ENCODE assay signal across 8 cellular contexts in the genomic region with DNA sequence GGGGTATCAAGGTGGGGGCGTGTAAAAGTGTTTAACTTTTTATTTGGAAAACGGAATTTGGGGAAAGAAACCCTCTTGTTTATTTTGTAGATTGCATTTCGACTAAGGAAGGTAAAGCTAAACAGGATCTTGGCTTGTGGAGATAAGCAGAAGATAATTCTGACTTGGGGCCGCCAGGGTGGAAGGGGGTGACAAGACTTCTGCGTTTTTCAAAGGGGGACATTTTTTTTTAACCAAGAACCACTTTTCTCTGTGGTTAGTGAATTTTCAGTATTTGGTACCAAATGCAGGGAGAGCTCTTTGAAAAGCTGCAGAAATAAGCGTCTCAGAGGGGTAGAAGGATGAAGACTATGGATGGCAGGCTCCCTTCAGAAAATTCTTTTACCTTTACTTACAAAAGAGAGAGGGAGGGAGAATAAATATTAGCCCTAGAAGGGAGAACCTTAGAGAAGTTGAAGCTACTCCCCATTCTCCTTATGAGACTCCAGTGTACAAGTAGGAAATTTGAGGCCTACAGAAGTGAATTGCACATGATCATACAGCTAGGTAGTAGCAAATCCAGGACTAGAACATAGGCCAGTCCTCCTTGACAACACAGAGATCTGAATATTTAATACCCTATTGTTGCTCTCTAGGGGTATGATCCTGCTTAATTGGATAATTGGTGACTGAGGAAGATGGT. TPM values are rescaled to one million over a fixed set of nuclear protein-coding genes. Genes with fewer than 3 reads are reported as not detected.
DNase-seq lines count a peak whose midpoint lies in the region; ATAC-seq, FAIRE-seq and TF ChIP-seq lines count a peak whose summit lies in the region.

No MANE protein-coding gene starts in this region.

- intact Hi-C loops in HepG2 (cut with micrococcal nuclease; ENCODE audit: unreplicated experiment) (no loop called here), transverse colon (cut with DNase I; ENCODE audit: low total_unique reads) (no loop called here)

- POLR2A ChIA-PET in activated naive CD8-positive, alpha-beta T cell treated with anti-CD3 and anti-CD28 coated beads, Interleukin-2, amount 10 ng/mL, durations not matched to agents 7 days and 5 days (lab: Charles Lee), result interaction anchor here (0.6 to 2.0 kb wide), 14 partner anchors 9 to 1416 kb away, joined by 3 to 8 read pairs (median 4); a partner anchor contains a TSS
- POLR2A ChIA-PET in HepG2 (lab: Yijun Ruan, JAX), result interaction anchor here (0.6 to 3.7 kb wide), 26 partner anchors 8 to 491 kb away, joined by 3 to 29 read pairs (median 6); a partner anchor contains a TSS

- in situ Hi-C loops in HepG2 (cut with HindIII; ENCODE audit: extremely low pct_ligation_motif_present, low pct_unique_long_range_greater_than_20kb) (no loop called here), transverse colon (cut with MboI; ENCODE audit: low pct_ligation_motif_present in 1 of 4, low pct_unique_long_range_greater_than_20kb in 1 of 4, low sequenced_read_pairs in 3 of 4) (loop anchor here in 1 of 4 donors (25.0 kb wide), 1 partner anchor 243 kb away; a partner anchor contains a TSS)

- DNase-seq in activated T-cell treated with anti-CD3 and anti-CD28 coated beads, Interleukin-2, amount 50 U/mL, for 24 hours, result no peak
- no peak for DNase-seq in activated T-cell treated with anti-CD3 and anti-CD28 coated beads, Interleukin-2, amount 50 U/mL, for 48 hours
- DNase-seq in activated naive CD8-positive, alpha-beta T cell treated with anti-CD3 and anti-CD28 coated beads, Interleukin-2, amount 10 ng/mL, durations not matched to agents 7 days and 5 days, result no peak
- DNase-seq in HepG2 (ENCODE audit: low spot score) (no peak), transverse colon (no peak), NCI-H524 treated with DMSO at 0.1 percent for 48 hours (lab: John Stamatoyannopoulos, UW) (no peak)

- peak overlapping the region; percentile 97 for H3K27ac Mint-ChIP-seq in activated T-cell treated with anti-CD3 and anti-CD28 coated beads, Interleukin-2, amount 50 U/mL, for 24 hours
- H3K27ac Mint-ChIP-seq in activated naive CD8-positive, alpha-beta T cell treated with anti-CD3 and anti-CD28 coated beads, Interleukin-2, amount 10 ng/mL, durations not matched to agents 7 days and 5 days, result peak overlapping the region; percentile 91

- TF ChIP-seq EP300 in HepG2 (IDR thresholded peaks at IDR 0.05; ENCODE audit: low read depth in 2 of 2, low read length in 2 of 2) (no peak), HepG2 (CRISPR knock-in tag; IDR thresholded peaks at IDR 0.05; ENCODE audit: borderline replicate concordance) (no peak), transverse colon (IDR thresholded peaks at IDR 0.05; ENCODE audit: low read depth) (no peak)

- FAIRE-seq in HepG2 (lab: Jason Lieb, UNC), result no peak

- no peaks in the 10 kb centered on the region for H4K20me1 ChIP-seq in HepG2 (ENCODE audit: insufficient read depth, low read length)

- peak overlapping the region; percentile 87 for H3K4me2 ChIP-seq in HepG2 (ENCODE audit: low read depth, low read length)

- TF ChIP-seq POLR2A in HepG2 (IDR thresholded peaks at IDR 0.05; ENCODE audit: insufficient read depth in 1 of 2, low read depth in 2 of 2, low read length in 2 of 2) (no peak), transverse colon (IDR thresholded peaks at IDR 0.05) (no peak)

- H3K4me3 ChIP-seq in HepG2 (replicated peaks in 1 of 3; ENCODE audit: insufficient read depth in 1 of 3, low read depth in 2 of 3, low read length in 3 of 3) (peak overlapping the region; percentile 74 to 97 (median 88)), transverse colon (peak overlapping the region; percentile 62 to 81 (median 74))

- ATAC-seq in activated naive CD8-positive, alpha-beta T cell treated with anti-CD3 and anti-CD28 coated beads, Interleukin-2, amount 10 ng/mL, durations not matched to agents 7 days and 5 days (ENCODE audit: low read depth), result peak; percentile 4
- ATAC-seq in HepG2 (peak; percentile 5), GM21526 (IDR thresholded peaks at IDR 0.05; ENCODE audit: low FRiP score, unreplicated experiment) (no peak), HG02970 (IDR thresholded peaks at IDR 0.05; ENCODE audit: low FRiP score, unreplicated experiment) (no peak)

- WGBS in HepG2 (ENCODE audit: low lambda C conversion rate), result 7% methylated on average over 6 of the region's 6 CpGs
- 12% methylated on average over 6 of the region's 6 CpGs for WGBS in transverse colon (ENCODE audit: low coverage in 1 of 2), 2 donors

- peak overlapping the region; percentile 95 for H3K4me3 Mint-ChIP-seq in activated T-cell treated with anti-CD3 and anti-CD28 coated beads, Interleukin-2, amount 50 U/mL, for 24 hours
- peak overlapping the region; percentile 87 for H3K4me3 Mint-ChIP-seq in activated naive CD8-positive, alpha-beta T cell treated with anti-CD3 and anti-CD28 coated beads, Interleukin-2, amount 10 ng/mL, durations not matched to agents 7 days and 5 days

- no peaks in the 10 kb centered on the region for H3K27me3 Mint-ChIP-seq in activated T-cell treated with anti-CD3 and anti-CD28 coated beads, Interleukin-2, amount 50 U/mL, for 24 hours
- peaks cover 2% of the 10 kb centered on the region for H3K27me3 Mint-ChIP-seq in activated naive CD8-positive, alpha-beta T cell treated with anti-CD3 and anti-CD28 coated beads, Interleukin-2, amount 10 ng/mL, durations not matched to agents 7 days and 5 days

- peaks cover 9 to 17% of the 10 kb centered on the region in 2 experiments for H3K36me3 ChIP-seq in HepG2 (replicated peaks in 1 of 2; ENCODE audit: control insufficient read depth in 1 of 2, insufficient read depth in 2 of 2, low read length in 2 of 2)
- H3K36me3 ChIP-seq in transverse colon, result peaks cover 0 to 5% (median 2%) of the 10 kb centered on the region in 4 donors

- H3K79me2 ChIP-seq in HepG2 (ENCODE audit: insufficient read depth, low read length), result peaks cover 16% of the 10 kb centered on the region

- TSS peak; percentile 71 for BruUV-seq in HepG2 (replicated peaks; lab: Mats Ljungman, UMichigan)

- peak overlapping the region; percentile 65 for H3K27ac ChIP-seq in HepG2 (ENCODE audit: extremely low read length, insufficient read depth, low read length)
- H3K27ac ChIP-seq in transverse colon, result peak overlapping the region; percentile 80 to 87 (median 82)

- H3K4me1 ChIP-seq in HepG2 (ENCODE audit: insufficient read depth, low read length) (peaks cover 20% of the 10 kb centered on the region), transverse colon (peaks cover 6 to 15% (median 7%) of the 10 kb centered on the region in 4 donors)

- CTCF ChIA-PET in HepG2 (lab: Yijun Ruan, JAX; ENCODE audit: low intra/inter-chr PET ratio, low total read pairs), result no interaction called here

- peaks cover 7% of the 10 kb centered on the region for H3K9me3 Mint-ChIP-seq in activated T-cell treated with anti-CD3 and anti-CD28 coated beads, Interleukin-2, amount 50 U/mL, for 24 hours
- H3K9me3 Mint-ChIP-seq in activated naive CD8-positive, alpha-beta T cell treated with anti-CD3 and anti-CD28 coated beads, Interleukin-2, amount 10 ng/mL, durations not matched to agents 7 days and 5 days, result peaks cover 2% of the 10 kb centered on the region

- H3K27me3 ChIP-seq in HepG2 (ENCODE audit: control insufficient read depth in 1 of 2, insufficient read depth in 2 of 2, low read length in 2 of 2), result no peaks in the 10 kb centered on the region; a peak in 1 of 5 replicates
- no peaks in the 10 kb centered on the region for H3K27me3 ChIP-seq in transverse colon

- no peak for TF ChIP-seq CTCF in HepG2 (CRISPR knock-in tag; IDR thresholded peaks at IDR 0.05)
- TF ChIP-seq CTCF in transverse colon (IDR thresholded peaks at IDR 0.05), result no peak

- peak overlapping the region; percentile 98 for H2AFZ ChIP-seq in HepG2 (ENCODE audit: low read length)

- no peaks in the 10 kb centered on the region for H3K9me3 ChIP-seq in HepG2 (ENCODE audit: low read length)
- H3K9me3 ChIP-seq in transverse colon, result no peaks in the 10 kb centered on the region

- no peak for TF ChIP-seq RAD21 in HepG2 (CRISPR knock-in tag; IDR thresholded peaks at IDR 0.05)

- peak overlapping the region; percentile 90 for H3K9ac ChIP-seq in HepG2 (ENCODE audit: insufficient read depth, low read depth, low read length)

- H3K36me3 Mint-ChIP-seq in activated T-cell treated with anti-CD3 and anti-CD28 coated beads, Interleukin-2, amount 50 U/mL, for 24 hours (ENCODE audit: low read depth), result peaks cover 58% of the 10 kb centered on the region
- H3K36me3 Mint-ChIP-seq in activated naive CD8-positive, alpha-beta T cell treated with anti-CD3 and anti-CD28 coated beads, Interleukin-2, amount 10 ng/mL, durations not matched to agents 7 days and 5 days, result peaks cover 15% of the 10 kb centered on the region

- peaks cover 26% of the 10 kb centered on the region for H3K4me1 Mint-ChIP-seq in activated T-cell treated with anti-CD3 and anti-CD28 coated beads, Interleukin-2, amount 50 U/mL, for 24 hours (ENCODE audit: low read depth)
- H3K4me1 Mint-ChIP-seq in activated naive CD8-positive, alpha-beta T cell treated with anti-CD3 and anti-CD28 coated beads, Interleukin-2, amount 10 ng/mL, durations not matched to agents 7 days and 5 days, result peaks cover 18% of the 10 kb centered on the region

RNA-seq across cellular contexts. Expression of a gene that starts 0.8 kb away (rescaled TPM):
- 10 to 100 TPM; 76.6 to 86.5 TPM for total RNA-seq in activated naive CD8-positive, alpha-beta T cell treated with anti-CD3 and anti-CD28 coated beads, Interleukin-2, amount 10 ng/mL, durations not matched to agents 7 days and 5 days
- total RNA-seq in HepG2 (2016; rRNA removed; fragmentation: Illumina TruSeq; extraction: Trizol) (329 and 420 TPM in 2 replicates), transverse colon (10 to 100 TPM in 2 of 4 donors, 1 to 10 TPM in 1, not detected in 1; 7.5 to 44.3 (median 23.8) TPM)
- total RNA-seq in HepG2 (2016; cell fraction: cytosol; rRNA removed; fragmentation: Illumina TruSeq; extraction: Trizol; ENCODE audit: low read depth), result 142 and 155 TPM in 2 replicates
- total RNA-seq in HepG2 (2016; cell fraction: insoluble cytoplasmic fraction; rRNA removed; fragmentation: Illumina TruSeq; extraction: Trizol), result 341 and 464 TPM in 2 replicates
- total RNA-seq in HepG2 (2016; cell fraction: membrane; rRNA removed; fragmentation: Illumina TruSeq; extraction: Trizol), result 156 and 160 TPM in 2 replicates
- total RNA-seq in HepG2 (2016; cell fraction: nucleus; rRNA removed; fragmentation: Illumina TruSeq; extraction: Trizol), result 109 and 136 TPM in 2 replicates
- 118 and 123 TPM in 2 replicates for polyA plus RNA-seq in HepG2 (2011; rRNA removed)
- 96.8 and 121 TPM in 2 replicates for polyA plus RNA-seq in HepG2 (2011; cell fraction: cytosol; rRNA removed)
- 57.8 and 65.3 TPM in 2 replicates for polyA plus RNA-seq in HepG2 (2011; cell fraction: nucleus; rRNA removed)
- 191 and 236 TPM in 2 replicates for polyA plus RNA-seq in HepG2 (2012)
- 177 and 226 TPM in 2 replicates for polyA plus RNA-seq in HepG2 (2016; cell fraction: cytosol; fragmentation: Illumina TruSeq; extraction: Trizol; ENCODE audit: low read depth)
- polyA plus RNA-seq in HepG2 (2016; cell fraction: insoluble cytoplasmic fraction; fragmentation: Illumina TruSeq; extraction: Trizol; ENCODE audit: low read depth), result 443 and 518 TPM in 2 replicates
- 154 and 175 TPM in 2 replicates for polyA plus RNA-seq in HepG2 (2016; cell fraction: membrane; fragmentation: Illumina TruSeq; extraction: Trizol; ENCODE audit: low read depth)
- 256 and 271 TPM in 2 replicates for polyA plus RNA-seq in HepG2 (2016; cell fraction: nucleus; fragmentation: Illumina TruSeq; extraction: Trizol; ENCODE audit: insufficient read depth, low read depth)
- polyA minus RNA-seq in HepG2 (2011; rRNA and poly(A)+ RNA removed; ENCODE audit: low replicate concordance), result 17.7 and 30.4 TPM in 2 replicates
- 72.9 and 76.8 TPM in 2 replicates for polyA minus RNA-seq in HepG2 (2011; cell fraction: cytosol; rRNA and poly(A)+ RNA removed)
- polyA minus RNA-seq in HepG2 (2011; cell fraction: nucleus; rRNA and poly(A)+ RNA removed), result 33.7 and 36.6 TPM in 2 replicates

RNA-seq across cellular contexts. Expression of a gene that starts 5.9 kb away (rescaled TPM):
- 1 to 10 TPM; 3.1 to 4.9 TPM for total RNA-seq in activated naive CD8-positive, alpha-beta T cell treated with anti-CD3 and anti-CD28 coated beads, Interleukin-2, amount 10 ng/mL, durations not matched to agents 7 days and 5 days
- total RNA-seq in HepG2 (2016; rRNA removed; fragmentation: Illumina TruSeq; extraction: Trizol) (1.6 and 5.2 TPM in 2 replicates), transverse colon (10 to 100 TPM; 59.5 to 91.6 (median 73.1) TPM)
- total RNA-seq in HepG2 (2016; cell fraction: cytosol; rRNA removed; fragmentation: Illumina TruSeq; extraction: Trizol; ENCODE audit: low read depth), result 0.20 and 0.44 TPM in 2 replicates
- 2.1 and 5.2 TPM in 2 replicates for total RNA-seq in HepG2 (2016; cell fraction: insoluble cytoplasmic fraction; rRNA removed; fragmentation: Illumina TruSeq; extraction: Trizol)
- total RNA-seq in HepG2 (2016; cell fraction: membrane; rRNA removed; fragmentation: Illumina TruSeq; extraction: Trizol), result 0.71 and 0.79 TPM in 2 replicates
- 4.6 and 5.5 TPM in 2 replicates for total RNA-seq in HepG2 (2016; cell fraction: nucleus; rRNA removed; fragmentation: Illumina TruSeq; extraction: Trizol)
- 9.8 and 11.3 TPM in 2 replicates for polyA plus RNA-seq in HepG2 (2011; rRNA removed)
- 5.8 and 6.5 TPM in 2 replicates for polyA plus RNA-seq in HepG2 (2011; cell fraction: cytosol; rRNA removed)
- polyA plus RNA-seq in HepG2 (2011; cell fraction: nucleus; rRNA removed), result 25.6 and 29.7 TPM in 2 replicates
- 4.8 and 11.1 TPM in 2 replicates for polyA plus RNA-seq in HepG2 (2012)
- polyA plus RNA-seq in HepG2 (2016; cell fraction: cytosol; fragmentation: Illumina TruSeq; extraction: Trizol; ENCODE audit: low read depth), result 0.14 and 0.26 TPM in 2 replicates
- 1.7 and 2.1 TPM in 2 replicates for polyA plus RNA-seq in HepG2 (2016; cell fraction: insoluble cytoplasmic fraction; fragmentation: Illumina TruSeq; extraction: Trizol; ENCODE audit: low read depth)
- 0.27 and 0.44 TPM in 2 replicates for polyA plus RNA-seq in HepG2 (2016; cell fraction: membrane; fragmentation: Illumina TruSeq; extraction: Trizol; ENCODE audit: low read depth)
- 9.4 and 10.2 TPM in 2 replicates for polyA plus RNA-seq in HepG2 (2016; cell fraction: nucleus; fragmentation: Illumina TruSeq; extraction: Trizol; ENCODE audit: insufficient read depth, low read depth)
- 1.4 and 12.3 TPM in 2 replicates for polyA minus RNA-seq in HepG2 (2011; rRNA and poly(A)+ RNA removed; ENCODE audit: low replicate concordance)
- polyA minus RNA-seq in HepG2 (2011; cell fraction: cytosol; rRNA and poly(A)+ RNA removed), result 2.5 and 3.8 TPM in 2 replicates
- polyA minus RNA-seq in HepG2 (2011; cell fraction: nucleus; rRNA and poly(A)+ RNA removed), result 4.5 and 4.8 TPM in 2 replicates

RNA-seq across cellular contexts. Expression of a gene that starts 15.2 kb away (rescaled TPM):
- total RNA-seq in activated naive CD8-positive, alpha-beta T cell treated with anti-CD3 and anti-CD28 coated beads, Interleukin-2, amount 10 ng/mL, durations not matched to agents 7 days and 5 days, result 1 to 10 TPM in 1 of 2 experiments, under 1 TPM in 1; 0.89 to 2.5 TPM
- total RNA-seq in HepG2 (2016; rRNA removed; fragmentation: Illumina TruSeq; extraction: Trizol) (0.07 and 0.13 TPM in 2 replicates), transverse colon (10 to 100 TPM in 3 of 4 donors, under 1 TPM in 1; 1.00 to 67.0 (median 33.6) TPM)
- total RNA-seq in HepG2 (2016; cell fraction: cytosol; rRNA removed; fragmentation: Illumina TruSeq; extraction: Trizol; ENCODE audit: low read depth), result not detected in 2 replicates
- 0.17 TPM in 1 of 2 replicates, not detected in the other for total RNA-seq in HepG2 (2016; cell fraction: insoluble cytoplasmic fraction; rRNA removed; fragmentation: Illumina TruSeq; extraction: Trizol)
- total RNA-seq in HepG2 (2016; cell fraction: membrane; rRNA removed; fragmentation: Illumina TruSeq; extraction: Trizol), result 0.10 and 0.15 TPM in 2 replicates
- total RNA-seq in HepG2 (2016; cell fraction: nucleus; rRNA removed; fragmentation: Illumina TruSeq; extraction: Trizol), result 0.38 TPM in 1 of 2 replicates, not detected in the other
- 0.63 and 1.1 TPM in 2 replicates for polyA plus RNA-seq in HepG2 (2011; rRNA removed)
- polyA plus RNA-seq in HepG2 (2011; cell fraction: cytosol; rRNA removed), result 0.94 and 1.3 TPM in 2 replicates
- 2.3 and 2.5 TPM in 2 replicates for polyA plus RNA-seq in HepG2 (2011; cell fraction: nucleus; rRNA removed)
- 1.3 and 1.7 TPM in 2 replicates for polyA plus RNA-seq in HepG2 (2012)
- not detected in 2 replicates for polyA plus RNA-seq in HepG2 (2016; cell fraction: cytosol; fragmentation: Illumina TruSeq; extraction: Trizol; ENCODE audit: low read depth)
- 0.19 and 0.40 TPM in 2 replicates for polyA plus RNA-seq in HepG2 (2016; cell fraction: insoluble cytoplasmic fraction; fragmentation: Illumina TruSeq; extraction: Trizol; ENCODE audit: low read depth)
- 0.23 and 0.27 TPM in 2 replicates for polyA plus RNA-seq in HepG2 (2016; cell fraction: membrane; fragmentation: Illumina TruSeq; extraction: Trizol; ENCODE audit: low read depth)
- not detected in 2 replicates for polyA plus RNA-seq in HepG2 (2016; cell fraction: nucleus; fragmentation: Illumina TruSeq; extraction: Trizol; ENCODE audit: insufficient read depth, low read depth)
- 1.2 and 3.2 TPM in 2 replicates for polyA minus RNA-seq in HepG2 (2011; rRNA and poly(A)+ RNA removed; ENCODE audit: low replicate concordance)
- polyA minus RNA-seq in HepG2 (2011; cell fraction: cytosol; rRNA and poly(A)+ RNA removed), result 0.44 TPM in 1 of 2 replicates, not detected in the other
- 0.50 and 0.90 TPM in 2 replicates for polyA minus RNA-seq in HepG2 (2011; cell fraction: nucleus; rRNA and poly(A)+ RNA removed)

RNA-seq across cellular contexts. Expression of a gene that starts 41.1 kb away (rescaled TPM):
- total RNA-seq in activated naive CD8-positive, alpha-beta T cell treated with anti-CD3 and anti-CD28 coated beads, Interleukin-2, amount 10 ng/mL, durations not matched to agents 7 days and 5 days, result 10 to 100 TPM; 59.9 to 63.1 TPM
- total RNA-seq in HepG2 (2016; rRNA removed; fragmentation: Illumina TruSeq; extraction: Trizol), result 8.6 and 16.9 TPM in 2 replicates
- 4.6 and 5.4 TPM in 2 replicates for total RNA-seq in HepG2 (2016; cell fraction: cytosol; rRNA removed; fragmentation: Illumina TruSeq; extraction: Trizol; ENCODE audit: low read depth)
- 8.2 and 17.2 TPM in 2 replicates for total RNA-seq in HepG2 (2016; cell fraction: insoluble cytoplasmic fraction; rRNA removed; fragmentation: Illumina TruSeq; extraction: Trizol)
- total RNA-seq in HepG2 (2016; cell fraction: membrane; rRNA removed; fragmentation: Illumina TruSeq; extraction: Trizol), result 13.8 and 15.6 TPM in 2 replicates
- 15.9 and 21.6 TPM in 2 replicates for total RNA-seq in HepG2 (2016; cell fraction: nucleus; rRNA removed; fragmentation: Illumina TruSeq; extraction: Trizol)
- polyA plus RNA-seq in HepG2 (2011; rRNA removed), result 45.2 and 80.6 TPM in 2 replicates
- polyA plus RNA-seq in HepG2 (2011; cell fraction: cytosol; rRNA removed), result 49.4 and 54.8 TPM in 2 replicates
- 70.7 and 85.9 TPM in 2 replicates for polyA plus RNA-seq in HepG2 (2011; cell fraction: nucleus; rRNA removed)
- 45.8 and 84.6 TPM in 2 replicates for polyA plus RNA-seq in HepG2 (2012)
- polyA plus RNA-seq in HepG2 (2016; cell fraction: cytosol; fragmentation: Illumina TruSeq; extraction: Trizol; ENCODE audit: low read depth), result 6.5 and 7.4 TPM in 2 replicates
- 8.2 and 10.9 TPM in 2 replicates for polyA plus RNA-seq in HepG2 (2016; cell fraction: insoluble cytoplasmic fraction; fragmentation: Illumina TruSeq; extraction: Trizol; ENCODE audit: low read depth)
- 11.6 and 13.0 TPM in 2 replicates for polyA plus RNA-seq in HepG2 (2016; cell fraction: membrane; fragmentation: Illumina TruSeq; extraction: Trizol; ENCODE audit: low read depth)
- polyA plus RNA-seq in HepG2 (2016; cell fraction: nucleus; fragmentation: Illumina TruSeq; extraction: Trizol; ENCODE audit: insufficient read depth, low read depth), result 22.9 and 23.5 TPM in 2 replicates
- 73.0 and 241 TPM in 2 replicates for polyA minus RNA-seq in HepG2 (2011; rRNA and poly(A)+ RNA removed; ENCODE audit: low replicate concordance)
- polyA minus RNA-seq in HepG2 (2011; cell fraction: cytosol; rRNA and poly(A)+ RNA removed), result 55.0 and 77.3 TPM in 2 replicates
- polyA minus RNA-seq in HepG2 (2011; cell fraction: nucleus; rRNA and poly(A)+ RNA removed), result 23.4 and 37.7 TPM in 2 replicates
- 100 to 1,000 TPM in 3 of 4 donors, 10 to 100 TPM in 1; 88.8 to 232 (median 180) TPM for total RNA-seq in transverse colon

RNA-seq across cellular contexts. Expression of a gene that starts 52.6 kb away (rescaled TPM):
- 1 to 10 TPM; 1.2 TPM for total RNA-seq in activated naive CD8-positive, alpha-beta T cell treated with anti-CD3 and anti-CD28 coated beads, Interleukin-2, amount 10 ng/mL, durations not matched to agents 7 days and 5 days
- not detected in 2 replicates for total RNA-seq in HepG2 (2016; rRNA removed; fragmentation: Illumina TruSeq; extraction: Trizol)
- not detected in 2 replicates for total RNA-seq in HepG2 (2016; cell fraction: cytosol; rRNA removed; fragmentation: Illumina TruSeq; extraction: Trizol; ENCODE audit: low read depth)
- total RNA-seq in HepG2 (2016; cell fraction: insoluble cytoplasmic fraction; rRNA removed; fragmentation: Illumina TruSeq; extraction: Trizol), result not detected in 2 replicates
- total RNA-seq in HepG2 (2016; cell fraction: membrane; rRNA removed; fragmentation: Illumina TruSeq; extraction: Trizol), result not detected in 2 replicates
- total RNA-seq in HepG2 (2016; cell fraction: nucleus; rRNA removed; fragmentation: Illumina TruSeq; extraction: Trizol), result not detected in 2 replicates
- polyA plus RNA-seq in HepG2 (2011; rRNA removed), result 0.20 and 0.31 TPM in 2 replicates
- polyA plus RNA-seq in HepG2 (2011; cell fraction: cytosol; rRNA removed), result 0.04 and 0.05 TPM in 2 replicates
- polyA plus RNA-seq in HepG2 (2011; cell fraction: nucleus; rRNA removed), result 1.1 and 1.9 TPM in 2 replicates
- polyA plus RNA-seq in HepG2 (2012), result 0.21 and 0.67 TPM in 2 replicates
- not detected in 2 replicates for polyA plus RNA-seq in HepG2 (2016; cell fraction: cytosol; fragmentation: Illumina TruSeq; extraction: Trizol; ENCODE audit: low read depth)
- polyA plus RNA-seq in HepG2 (2016; cell fraction: insoluble cytoplasmic fraction; fragmentation: Illumina TruSeq; extraction: Trizol; ENCODE audit: low read depth), result not detected in 2 replicates
- polyA plus RNA-seq in HepG2 (2016; cell fraction: membrane; fragmentation: Illumina TruSeq; extraction: Trizol; ENCODE audit: low read depth), result not detected in 2 replicates
- not detected in 2 replicates for polyA plus RNA-seq in HepG2 (2016; cell fraction: nucleus; fragmentation: Illumina TruSeq; extraction: Trizol; ENCODE audit: insufficient read depth, low read depth)
- polyA minus RNA-seq in HepG2 (2011; rRNA and poly(A)+ RNA removed; ENCODE audit: low replicate concordance), result 0.26 and 0.30 TPM in 2 replicates
- polyA minus RNA-seq in HepG2 (2011; cell fraction: cytosol; rRNA and poly(A)+ RNA removed), result not detected in 2 replicates
- 0.25 and 0.90 TPM in 2 replicates for polyA minus RNA-seq in HepG2 (2011; cell fraction: nucleus; rRNA and poly(A)+ RNA removed)
- total RNA-seq in transverse colon, result 1 to 10 TPM in 2 of 4 donors, under 1 TPM in 1, not detected in 1; 0.27 to 5.2 (median 2.1) TPM

Comparison
In these comparisons a context has a peak if more than half of its experiments do, and no peak if none do; other contexts are left out.
1. ATAC-seq: peak in activated naive CD8-positive, alpha-beta T cell treated with anti-CD3 and anti-CD28 coated beads, Interleukin-2, amount 10 ng/mL, durations not matched to agents 7 days and 5 days (single experiment) and HepG2 (single experiment); none in GM21526 (single experiment) and HG02970 (single experiment).
2. RNA of a gene that starts 5.9 kb away (total RNA-seq): 59.5 to 91.6 TPM in transverse colon; 0.20 to 5.5 TPM in HepG2 and 3.1 to 4.9 TPM in activated naive CD8-positive, alpha-beta T cell treated with anti-CD3 and anti-CD28 coated beads, Interleukin-2, amount 10 ng/mL, durations not matched to agents 7 days and 5 days; every median in the first group is over 4 times any median in the second.